ENCODE assay signal across 23 cellular contexts in genomic region chr1:156841289-156841855, GRCh38. TPM values are rescaled to one million over a fixed set of nuclear protein-coding genes. Genes with fewer than 3 reads are reported as not detected.
DNase-seq lines count a peak whose midpoint lies in the region; TF ChIP-seq lines count a peak whose summit lies in the region.
"Had no signal": no experiment of that assay in that cellular context is flagged by ENCODE, and none has a peak within 500 bp of the region (broad histone marks: within the 10 kb centered on the region; RNA-seq: fewer than 3 reads in every experiment).

No MANE protein-coding gene starts in this region.

- POLR2A ChIA-PET in HEK293 (lab: Yijun Ruan, JAX) = interaction anchor here (0.5 kb wide), 1 partner anchor 46 kb away, joined by 8 read pairs; no protein-coding TSS in a partner anchor

- peaks cover 6% of the 10 kb centered on the region for H4K20me1 ChIP-seq in neural progenitor cell (ENCODE audit: low read depth)

- H3K36me3 ChIP-seq in HEK293 (ENCODE audit: control insufficient read depth in 2 of 2, insufficient read depth in 1 of 2, low read length in 2 of 2) = no peaks in the 10 kb centered on the region
- no peaks in the 10 kb centered on the region for H3K36me3 ChIP-seq in neural progenitor cell

- H3K9me3 Mint-ChIP-seq in glutamatergic neuron (ENCODE audit: unreplicated experiment) (peaks cover 11% of the 10 kb centered on the region), neural progenitor cell (peaks cover 8% of the 10 kb centered on the region)

- H3K4me3 ChIP-seq in HEK293 (ENCODE audit: low read depth, low read length) = no peak overlapping the region
- no peak overlapping the region for H3K4me3 ChIP-seq in neural progenitor cell

- H3K36me3 Mint-ChIP-seq in glutamatergic neuron (ENCODE audit: unreplicated experiment) (peaks cover 6% of the 10 kb centered on the region), neural progenitor cell (peaks cover 2% of the 10 kb centered on the region)

- H3K27me3 Mint-ChIP-seq in glutamatergic neuron (ENCODE audit: unreplicated experiment) = peaks cover 35% of the 10 kb centered on the region
- H3K27me3 Mint-ChIP-seq in neural progenitor cell (ENCODE audit: insufficient read depth, low read depth) = peaks cover 55% of the 10 kb centered on the region

- H3K9ac ChIP-seq in neural progenitor cell = no peak overlapping the region

- peak; percentile 15 for DNase-seq in COLO668 (lab: John Stamatoyannopoulos, UW; ENCODE audit: unreplicated experiment)
- no peak for DNase-seq in glutamatergic neuron
- DNase-seq in neural progenitor cell (ENCODE audit: low spot score) = no peak
- no peak for DNase-seq in NCI-H1436 (lab: John Stamatoyannopoulos, UW)
- DNase-seq in GM19240 (ENCODE audit: insufficient read length, low spot score) = no peak
- DNase-seq in SW 1271 (lab: John Stamatoyannopoulos, UW) = no peak
- DNase-seq in HK-2 (ENCODE audit: unreplicated experiment) = no peak
- DNase-seq: 8988T, COR-L47, DMS153, GF-D8, KBM-7, NCI-H1105, NCI-H1694 treated with DMSO at 0.1 percent for 48 hours, NCI-H2107, NCI-H510A treated with DMSO at 0.1 percent for 48 hours, NCI-H82, OCI-M1, RPMI8226, SIG-M5 had no signal

- H3K27ac Mint-ChIP-seq in glutamatergic neuron (ENCODE audit: unreplicated experiment) = peak overlapping the region; percentile 33
- peak overlapping the region; percentile 53 for H3K27ac Mint-ChIP-seq in neural progenitor cell
- H3K27ac Mint-ChIP-seq: CD14-positive monocyte had no signal

- no peaks in the 10 kb centered on the region for H3K79me2 ChIP-seq in neural progenitor cell (ENCODE audit: low read depth)

- CTCF ChIA-PET in HEK293 (lab: Yijun Ruan, JAX) = interaction anchor here (0.8 to 6.2 kb wide), 10 partner anchors 9 to 152 kb away, joined by 3 to 119 read pairs (median 4); partner anchors contain the start of genes INSRR and NTRK1

- H3K4me1 Mint-ChIP-seq in glutamatergic neuron (ENCODE audit: low read depth, unreplicated experiment) (peaks cover 17% of the 10 kb centered on the region), neural progenitor cell (peaks cover 30% of the 10 kb centered on the region)

- no peak overlapping the region for H2AFZ ChIP-seq in neural progenitor cell (replicated peaks)

- H3K4me1 ChIP-seq in HEK293 (ENCODE audit: control insufficient read depth, insufficient read depth, low read length) = no peaks in the 10 kb centered on the region
- peaks cover 22% of the 10 kb centered on the region for H3K4me1 ChIP-seq in neural progenitor cell

- no peaks in the 10 kb centered on the region for H3K9me3 ChIP-seq in HEK293 (ENCODE audit: control insufficient read depth, insufficient read depth, low read depth, low read length)
- no peaks in the 10 kb centered on the region for H3K9me3 ChIP-seq in neural progenitor cell (ENCODE audit: low read depth)

- H3K4me2 ChIP-seq in neural progenitor cell = no peak overlapping the region

- peaks cover 5% of the 10 kb centered on the region for H3F3A ChIP-seq in neural progenitor cell (ENCODE audit: low read depth)

- H3K4me3 Mint-ChIP-seq in glutamatergic neuron (ENCODE audit: unreplicated experiment) = no peak overlapping the region
- H3K4me3 Mint-ChIP-seq in neural progenitor cell = no peak overlapping the region
- H3K4me3 Mint-ChIP-seq: CD14-positive monocyte had no signal

- no peak overlapping the region for H3K27ac ChIP-seq in HEK293 (ENCODE audit: extremely low read depth, low read depth, low read length)
- no peak overlapping the region for H3K27ac ChIP-seq in neural progenitor cell

- TF ChIP-seq CTCF in HEK293 (tag by site-specific recombination; IDR thresholded peaks at IDR 0.05) (no peak), glutamatergic neuron (IDR thresholded peaks at IDR 0.05; ENCODE audit: partially characterized antibody, unreplicated experiment) (no peak), neural progenitor cell (IDR thresholded peaks at IDR 0.05) (no peak)

- peaks cover 81% of the 10 kb centered on the region for H3K27me3 ChIP-seq in neural progenitor cell

TF ChIP-seq in HEK293, 187 proteins besides CTCF, POLR2A, EP300 and RAD21:
- TF ChIP-seq REST (tag by site-specific recombination; IDR thresholded peaks at IDR 0.05) (peak; percentile 85), ZNF704 (tag by site-specific recombination; IDR thresholded peaks at IDR 0.05) (no peak), EGR2 (tag by site-specific recombination; IDR thresholded peaks at IDR 0.05; ENCODE audit: low read depth) (peak; percentile 24), KLF9 (tag by site-specific recombination; IDR thresholded peaks at IDR 0.05; ENCODE audit: low read depth) (no peak), ZNF658 (tag by site-specific recombination; IDR thresholded peaks at IDR 0.05) (no peak), OVOL3 (tag by site-specific recombination; IDR thresholded peaks at IDR 0.05) (no peak), ZNF488 (tag by site-specific recombination; IDR thresholded peaks at IDR 0.05) (no peak), ZNF157 (tag by site-specific recombination; IDR thresholded peaks at IDR 0.05) (no peak), ZNF785 (tag by site-specific recombination; IDR thresholded peaks at IDR 0.05) (no peak), ZNF426 (tag by site-specific recombination; IDR thresholded peaks at IDR 0.05) (no peak), ZNF76 (tag by site-specific recombination; IDR thresholded peaks at IDR 0.05; ENCODE audit: borderline replicate concordance, low read depth) (no peak), ZFHX2 (tag by site-specific recombination; conservative IDR thresholded peaks at IDR 0.05) (peak; percentile 36; the same call in 1 of the 2 replicates)

RNA-seq across cellular contexts. Expression of gene INSRR, which starts 17.5 kb away (rescaled TPM):
- total RNA-seq in glutamatergic neuron (ENCODE audit: unreplicated experiment) (6.9 TPM), neural progenitor cell (ENCODE audit: low replicate concordance) (not detected in 2 replicates)
- total RNA-seq: Daoy had no signal

RNA-seq across cellular contexts. Expression of gene NTRK1, which starts 19.3 kb away (rescaled TPM):
- total RNA-seq in glutamatergic neuron (ENCODE audit: unreplicated experiment) = 296 TPM
- total RNA-seq in neural progenitor cell (ENCODE audit: low replicate concordance) = 0.15 TPM in 1 of 2 replicates, not detected in the other

RNA-seq across cellular contexts. Expression of gene SH2D2A, which starts 24.7 kb away (rescaled TPM):
- 0.86 TPM for total RNA-seq in glutamatergic neuron (ENCODE audit: unreplicated experiment)
- total RNA-seq in neural progenitor cell (ENCODE audit: low replicate concordance) = 1.2 TPM in 1 of 2 replicates, not detected in the other

RNA-seq across cellular contexts. Expression of gene PEAR1, which starts 52.1 kb away (rescaled TPM):
- total RNA-seq in glutamatergic neuron (ENCODE audit: unreplicated experiment) = 1.2 TPM
- total RNA-seq in neural progenitor cell (ENCODE audit: low replicate concordance) = 0.06 TPM in 1 of 2 replicates, not detected in the other

Comparison
In these comparisons a context has a peak if more than half of its experiments do, and no peak if none do; other contexts are left out.
1. RNA of gene NTRK1, which starts 19.3 kb away (total RNA-seq): 296 TPM in glutamatergic neuron (single experiment); 0.15 TPM in neural progenitor cell; every median in the first group is over 100 times any median in the second.